In genomic region chr4:8939160-8939855, GRCh38 we compare ENCODE assay signal across 3 cellular contexts.
TF ChIP-seq lines count a peak whose summit lies in the region.

No MANE protein-coding gene starts in this region.

TF ChIP-seq in SK-N-SH, 30 proteins besides CTCF, POLR2A, EP300 and RAD21 (continued from another document and continues in another):
- TF ChIP-seq ZBTB33 (IDR thresholded peaks at IDR 0.05; ENCODE audit: borderline replicate concordance, low read depth) (no peak), NFIC (IDR thresholded peaks at IDR 0.05; ENCODE audit: borderline replicate concordance) (no peak), FOSL2 (IDR thresholded peaks at IDR 0.05; ENCODE audit: borderline replicate concordance, low read depth) (no peak), JUND (IDR thresholded peaks at IDR 0.05) (no peak), SMC3 (IDR thresholded peaks at IDR 0.05; ENCODE audit: low read depth, low read length) (no peak), FOXJ3 (CRISPR knock-in tag; IDR thresholded peaks at IDR 0.05) (no peak), EZH2phosphoT487 (IDR thresholded peaks at IDR 0.05; ENCODE audit: borderline replicate concordance, low read depth) (no peak), NRF1 (IDR thresholded peaks at IDR 0.05; ENCODE audit: low read depth, low read length) (no peak), FOXM1 (IDR thresholded peaks at IDR 0.05; ENCODE audit: low read depth) (no peak)
- TF ChIP-seq, protein P1, sequence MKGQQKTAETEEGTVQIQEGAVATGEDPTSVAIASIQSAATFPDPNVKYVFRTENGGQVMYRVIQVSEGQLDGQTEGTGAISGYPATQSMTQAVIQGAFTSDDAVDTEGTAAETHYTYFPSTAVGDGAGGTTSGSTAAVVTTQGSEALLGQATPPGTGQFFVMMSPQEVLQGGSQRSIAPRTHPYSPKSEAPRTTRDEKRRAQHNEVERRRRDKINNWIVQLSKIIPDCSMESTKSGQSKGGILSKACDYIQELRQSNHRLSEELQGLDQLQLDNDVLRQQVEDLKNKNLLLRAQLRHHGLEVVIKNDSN (IDR thresholded peaks at IDR 0.05; ENCODE audit: borderline replicate concordance, low read depth): no peak
- TF ChIP-seq, protein P2, sequence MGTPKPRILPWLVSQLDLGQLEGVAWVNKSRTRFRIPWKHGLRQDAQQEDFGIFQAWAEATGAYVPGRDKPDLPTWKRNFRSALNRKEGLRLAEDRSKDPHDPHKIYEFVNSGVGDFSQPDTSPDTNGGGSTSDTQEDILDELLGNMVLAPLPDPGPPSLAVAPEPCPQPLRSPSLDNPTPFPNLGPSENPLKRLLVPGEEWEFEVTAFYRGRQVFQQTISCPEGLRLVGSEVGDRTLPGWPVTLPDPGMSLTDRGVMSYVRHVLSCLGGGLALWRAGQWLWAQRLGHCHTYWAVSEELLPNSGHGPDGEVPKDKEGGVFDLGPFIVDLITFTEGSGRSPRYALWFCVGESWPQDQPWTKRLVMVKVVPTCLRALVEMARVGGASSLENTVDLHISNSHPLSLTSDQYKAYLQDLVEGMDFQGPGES (IDR thresholded peaks at IDR 0.05; ENCODE audit: low read depth, low read length): no peak

TF ChIP-seq in SK-N-SH treated with all-trans-retinoic acid at 6 μM for 48 hours, 23 proteins besides CTCF, POLR2A, EP300 and RAD21 (continued from another document):
- no peak for TF ChIP-seq TCF4 (CRISPR knock-in tag; IDR thresholded peaks at IDR 0.05; ENCODE audit: borderline replicate concordance)
- TF ChIP-seq ZC3H10 (CRISPR knock-in tag; IDR thresholded peaks at IDR 0.05): no peak

TF ChIP-seq in H1, 55 proteins besides CTCF, POLR2A, EP300 and RAD21 (continued from another document):
- TF ChIP-seq FOSL1 (IDR thresholded peaks at IDR 0.05; ENCODE audit: insufficient read depth, low read depth, low read length): no peak
- TF ChIP-seq SIN3A (conservative IDR thresholded peaks at IDR 0.05 in 1 of 2, IDR thresholded peaks at IDR 0.05 in 1 of 2; ENCODE audit: low read depth in 1 of 2, low read length in 2 of 2): no peak
